1 cellular context compared by ENCODE assay signal in the genomic region with DNA sequence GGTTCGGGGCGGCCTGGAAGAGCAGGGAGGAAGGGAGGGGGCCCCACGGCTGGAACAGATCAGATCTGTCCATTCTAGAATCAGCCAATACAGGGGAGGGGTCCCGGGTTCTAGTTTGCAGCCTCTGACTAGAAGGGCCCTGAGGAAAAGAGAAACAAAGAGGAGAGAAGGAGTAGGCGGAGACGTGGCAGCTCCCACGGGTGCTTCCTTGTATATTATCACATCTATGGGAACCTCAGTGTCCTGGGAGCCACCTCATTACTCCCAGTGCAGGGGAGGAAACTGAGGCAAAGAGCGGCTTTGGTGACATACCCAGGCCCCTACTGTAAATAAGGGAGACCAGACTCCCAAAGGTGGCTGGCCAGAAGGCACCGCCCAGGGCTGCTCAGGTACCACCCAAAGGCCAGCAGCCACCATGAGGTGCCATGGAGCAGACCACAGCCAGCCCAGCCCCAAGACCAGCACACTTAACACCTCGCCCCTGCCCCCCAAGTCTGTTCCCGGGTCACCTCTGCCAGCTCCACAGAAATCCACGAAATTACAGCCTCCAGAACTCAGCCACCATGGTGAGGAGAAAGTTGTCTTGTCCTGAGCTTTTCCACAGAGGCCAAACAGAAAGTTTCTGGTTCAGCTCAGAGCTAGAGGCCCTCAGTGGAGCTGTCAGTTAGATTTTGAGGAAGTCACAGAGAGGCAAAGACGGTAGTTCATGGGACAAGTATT.
TF ChIP-seq lines count a peak whose summit lies in the region.

No MANE protein-coding gene starts in this region.

TF ChIP-seq in HepG2, 621 proteins besides CTCF, POLR2A, EP300 and RAD21 (continued from another document):
- TF ChIP-seq, protein P1, sequence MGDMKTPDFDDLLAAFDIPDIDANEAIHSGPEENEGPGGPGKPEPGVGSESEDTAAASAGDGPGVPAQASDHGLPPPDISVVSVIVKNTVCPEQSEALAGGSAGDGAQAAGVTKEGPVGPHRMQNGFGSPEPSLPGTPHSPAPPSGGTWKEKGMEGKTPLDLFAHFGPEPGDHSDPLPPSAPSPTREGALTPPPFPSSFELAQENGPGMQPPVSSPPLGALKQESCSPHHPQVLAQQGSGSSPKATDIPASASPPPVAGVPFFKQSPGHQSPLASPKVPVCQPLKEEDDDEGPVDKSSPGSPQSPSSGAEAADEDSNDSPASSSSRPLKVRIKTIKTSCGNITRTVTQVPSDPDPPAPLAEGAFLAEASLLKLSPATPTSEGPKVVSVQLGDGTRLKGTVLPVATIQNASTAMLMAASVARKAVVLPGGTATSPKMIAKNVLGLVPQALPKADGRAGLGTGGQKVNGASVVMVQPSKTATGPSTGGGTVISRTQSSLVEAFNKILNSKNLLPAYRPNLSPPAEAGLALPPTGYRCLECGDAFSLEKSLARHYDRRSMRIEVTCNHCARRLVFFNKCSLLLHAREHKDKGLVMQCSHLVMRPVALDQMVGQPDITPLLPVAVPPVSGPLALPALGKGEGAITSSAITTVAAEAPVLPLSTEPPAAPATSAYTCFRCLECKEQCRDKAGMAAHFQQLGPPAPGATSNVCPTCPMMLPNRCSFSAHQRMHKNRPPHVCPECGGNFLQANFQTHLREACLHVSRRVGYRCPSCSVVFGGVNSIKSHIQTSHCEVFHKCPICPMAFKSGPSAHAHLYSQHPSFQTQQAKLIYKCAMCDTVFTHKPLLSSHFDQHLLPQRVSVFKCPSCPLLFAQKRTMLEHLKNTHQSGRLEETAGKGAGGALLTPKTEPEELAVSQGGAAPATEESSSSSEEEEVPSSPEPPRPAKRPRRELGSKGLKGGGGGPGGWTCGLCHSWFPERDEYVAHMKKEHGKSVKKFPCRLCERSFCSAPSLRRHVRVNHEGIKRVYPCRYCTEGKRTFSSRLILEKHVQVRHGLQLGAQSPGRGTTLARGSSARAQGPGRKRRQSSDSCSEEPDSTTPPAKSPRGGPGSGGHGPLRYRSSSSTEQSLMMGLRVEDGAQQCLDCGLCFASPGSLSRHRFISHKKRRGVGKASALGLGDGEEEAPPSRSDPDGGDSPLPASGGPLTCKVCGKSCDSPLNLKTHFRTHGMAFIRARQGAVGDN (CRISPR knock-in tag; IDR thresholded peaks at IDR 0.05) = peak; percentile 24; the same call in 1 of the 2 replicates
